11 cellular contexts compared by ENCODE assay signal in the genomic region with DNA sequence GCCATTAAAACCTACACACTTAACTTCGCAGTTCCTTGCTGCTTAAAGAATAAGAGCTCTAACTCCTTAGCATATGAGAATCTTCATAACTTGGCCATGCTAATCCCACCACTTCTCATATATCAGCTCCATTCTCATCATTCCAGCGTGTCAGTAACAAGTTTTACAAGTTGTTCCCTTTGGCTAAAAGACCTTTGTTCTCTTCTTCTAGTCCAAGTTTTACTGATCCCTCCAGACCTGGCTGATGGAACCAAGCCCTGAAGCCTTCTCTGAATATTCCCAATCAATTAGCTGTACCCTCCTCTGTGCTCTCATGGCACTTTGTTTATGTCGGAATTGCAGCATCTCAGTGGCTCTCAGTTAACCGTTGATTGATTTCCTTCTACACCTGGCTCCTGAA.
"Had no signal": no experiment of that assay in that cellular context is flagged by ENCODE, and none has a peak within 500 bp of the region (broad histone marks: within the 10 kb centered on the region; RNA-seq: fewer than 3 reads in every experiment).

No MANE protein-coding gene starts in this region.

- DNase-seq: activated CD4-positive, alpha-beta T cell treated with anti-CD3 and anti-CD28 coated beads for 4 hours; activated CD8-positive, alpha-beta memory T cell treated with anti-CD3 and anti-CD28 coated beads, Interleukin-2, amount 50 U/mL, for 4 hours; activated CD8-positive, alpha-beta T cell treated with anti-CD3 and anti-CD28 coated beads for 36 hours; right cardiac atrium; spleen; stimulated activated CD4-positive, alpha-beta T cell treated with anti-CD3 and anti-CD28 coated beads, Interleukin-1b, Interleukin-23, amount 100 ng/mL, for 48 hours had no signal

- H3K4me3 Mint-ChIP-seq: activated CD8-positive, alpha-beta T cell treated with anti-CD3 and anti-CD28 coated beads for 36 hours; stimulated activated memory B cell treated with anti-CD40 and anti-IgM and Interleukin-4, amounts not matched to agents 10 μg/mL and 1 μg/mL and 100 μg/mL, for 72 hours had no signal

- H3K27ac Mint-ChIP-seq: activated CD8-positive, alpha-beta T cell treated with anti-CD3 and anti-CD28 coated beads for 36 hours had no signal

- H3K4me3 ChIP-seq: cardiac muscle cell, gastroesophageal sphincter, spleen, tibial nerve had no signal

- H3K27me3 ChIP-seq: cardiac muscle cell, gastroesophageal sphincter, neutrophil, spleen, tibial nerve had no signal

- H3K27ac ChIP-seq: cardiac muscle cell, gastroesophageal sphincter, spleen, tibial nerve had no signal

- ATAC-seq: activated CD8-positive, alpha-beta T cell treated with anti-CD3 and anti-CD28 coated beads for 36 hours; gastroesophageal sphincter; right cardiac atrium; stimulated activated memory B cell treated with anti-CD40 and anti-IgM and Interleukin-4, amounts not matched to agents 10 μg/mL and 1 μg/mL and 100 μg/mL, for 72 hours had no signal

- H3K27me3 Mint-ChIP-seq: activated CD8-positive, alpha-beta T cell treated with anti-CD3 and anti-CD28 coated beads for 36 hours; stimulated activated memory B cell treated with anti-CD40 and anti-IgM and Interleukin-4, amounts not matched to agents 10 μg/mL and 1 μg/mL and 100 μg/mL, for 72 hours had no signal

- H3K36me3 ChIP-seq: cardiac muscle cell, neutrophil had no signal
